Comparison of ENCODE assay signal across 23 cellular contexts in the genomic region with DNA sequence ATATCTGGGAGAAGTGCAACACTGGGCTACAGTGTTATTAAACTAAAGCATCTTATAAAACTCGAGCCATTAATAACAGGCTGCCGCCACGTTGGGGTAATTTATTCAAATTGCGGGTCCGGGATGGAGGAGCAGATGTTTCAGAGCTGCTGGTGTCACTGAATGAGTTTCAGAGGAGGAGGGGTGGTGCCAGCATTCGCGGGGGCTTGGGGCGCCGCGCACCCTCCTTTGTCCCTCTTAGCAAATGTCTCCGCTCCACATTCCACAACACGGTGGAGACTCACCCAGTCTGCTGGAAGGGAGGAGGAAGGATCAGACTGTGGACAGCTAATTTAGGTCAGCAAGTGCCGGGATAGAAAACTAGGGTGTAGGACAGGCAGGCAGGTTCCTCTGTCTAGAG.
"Had no signal": no experiment of that assay in that cellular context is flagged by ENCODE, and none has a peak within 500 bp of the region (broad histone marks: within the 10 kb centered on the region; RNA-seq: fewer than 3 reads in every experiment).

No MANE protein-coding gene starts in this region.

- H3K27me3 Mint-ChIP-seq: activated B cell treated with CpG ODN at 0.5 μM for 24 hours; activated naive CD4-positive, alpha-beta T cell treated with anti-CD3 and anti-CD28 coated beads, Interleukin-2, amount 10 ng/mL, durations not matched to agents 7 days and 5 days; type B pancreatic cell had no signal

- ATAC-seq: activated CD4-positive, alpha-beta T cell treated with anti-CD3 and anti-CD28 coated beads for 36 hours; gastroesophageal sphincter; naive thymus-derived CD4-positive, alpha-beta T cell; pancreas; psoas muscle had no signal

- H3K4me1 ChIP-seq: left ventricle myocardium inferior, pancreas, psoas muscle, spleen, vagina had no signal

- H3K4me3 ChIP-seq: esophagus squamous epithelium, gastroesophageal sphincter, left ventricle myocardium inferior, pancreas, psoas muscle, right atrium auricular region, spleen, thoracic aorta, vagina had no signal

- H3K4me1 Mint-ChIP-seq: activated B cell treated with CpG ODN at 0.5 μM for 24 hours; activated CD4-positive, alpha-beta T cell treated with anti-CD3 and anti-CD28 coated beads for 36 hours; activated naive CD4-positive, alpha-beta T cell treated with anti-CD3 and anti-CD28 coated beads, Interleukin-2, amount 10 ng/mL, durations not matched to agents 7 days and 5 days; endodermal cell; naive thymus-derived CD4-positive, alpha-beta T cell had no signal

- H3K27ac ChIP-seq: esophagus squamous epithelium, gastroesophageal sphincter, left ventricle myocardium inferior, pancreas, psoas muscle, right atrium auricular region, spleen, thoracic aorta, vagina had no signal

- H3K36me3 Mint-ChIP-seq: activated naive CD4-positive, alpha-beta T cell treated with anti-CD3 and anti-CD28 coated beads, Interleukin-2, amount 10 ng/mL, durations not matched to agents 7 days and 5 days; naive thymus-derived CD4-positive, alpha-beta T cell; type B pancreatic cell had no signal

- H3K27ac Mint-ChIP-seq: activated B cell treated with CpG ODN at 0.5 μM for 24 hours; activated CD4-positive, alpha-beta T cell treated with anti-CD3 and anti-CD28 coated beads for 36 hours; activated naive CD4-positive, alpha-beta T cell treated with anti-CD3 and anti-CD28 coated beads, Interleukin-2, amount 10 ng/mL, durations not matched to agents 7 days and 5 days; endodermal cell; naive thymus-derived CD4-positive, alpha-beta T cell; type B pancreatic cell had no signal

- H3K4me3 Mint-ChIP-seq: activated B cell treated with CpG ODN at 0.5 μM for 24 hours; activated CD4-positive, alpha-beta T cell treated with anti-CD3 and anti-CD28 coated beads for 36 hours; activated naive CD4-positive, alpha-beta T cell treated with anti-CD3 and anti-CD28 coated beads, Interleukin-2, amount 10 ng/mL, durations not matched to agents 7 days and 5 days; endodermal cell; naive thymus-derived CD4-positive, alpha-beta T cell; type B pancreatic cell had no signal

- H3K9me3 Mint-ChIP-seq: activated B cell treated with CpG ODN at 0.5 μM for 24 hours; activated naive CD4-positive, alpha-beta T cell treated with anti-CD3 and anti-CD28 coated beads, Interleukin-2, amount 10 ng/mL, durations not matched to agents 7 days and 5 days; endodermal cell; type B pancreatic cell had no signal

- DNase-seq: activated B cell treated with CpG ODN at 0.5 μM for 24 hours; activated CD4-positive, alpha-beta T cell treated with anti-CD3 and anti-CD28 coated beads for 36 hours; activated CD4-positive, alpha-beta T cell treated with anti-CD3 and anti-CD28 coated beads, Interleukin-2, amount 50 U/mL, for 4 hours; activated effector memory CD4-positive, alpha-beta T cell treated with anti-CD3 and anti-CD28 coated beads, Interleukin-2, amount 50 U/mL, for 16 hours; activated naive CD4-positive, alpha-beta T cell treated with anti-CD3 and anti-CD28 coated beads, Interleukin-2, amount 10 ng/mL, durations not matched to agents 7 days and 5 days; activated T-cell treated with anti-CD3 and anti-CD28 coated beads for 4 hours; cerebellar nuclear complex; cortex of kidney; endodermal cell; esophagus squamous epithelium; head of caudate nucleus; left ventricle myocardium inferior; naive thymus-derived CD4-positive, alpha-beta T cell; pancreas; psoas muscle; spleen; stimulated activated CD4-positive, alpha-beta T cell treated with anti-CD3 and anti-CD28 coated beads, Interleukin-4, amount 100 ng/mL, for 1 hour; stimulated activated naive CD4-positive, alpha-beta T cell had no signal

- H3K27me3 ChIP-seq: gastroesophageal sphincter, pancreas, right atrium auricular region, spleen, vagina had no signal

- H3K36me3 ChIP-seq: esophagus squamous epithelium, gastroesophageal sphincter, left ventricle myocardium inferior, pancreas, right atrium auricular region, spleen, thoracic aorta, vagina had no signal

- H3K9me3 ChIP-seq: esophagus squamous epithelium, gastroesophageal sphincter, left ventricle myocardium inferior, pancreas, psoas muscle, right atrium auricular region, spleen, thoracic aorta, vagina had no signal
